ENCODE assay signal across 13 cellular contexts in genomic region chr2:196967126-196967525, GRCh38. TPM values are rescaled to one million over a fixed set of nuclear protein-coding genes. Genes with fewer than 3 reads are reported as not detected.
DNase-seq lines count a peak whose midpoint lies in the region; ATAC-seq and TF ChIP-seq lines count a peak whose summit lies in the region.
"Had no signal": no experiment of that assay in that cellular context is flagged by ENCODE, and none has a peak within 500 bp of the region (broad histone marks: within the 10 kb centered on the region; RNA-seq: fewer than 3 reads in every experiment).

No MANE protein-coding gene starts in this region.

- no peak for TF ChIP-seq CTCF in WTC11 (IDR thresholded peaks at IDR 0.05)
- no peak for TF ChIP-seq CTCF in ovary (IDR thresholded peaks at IDR 0.05)

- peaks cover 22% of the 10 kb centered on the region for H3K9me3 Mint-ChIP-seq in WTC11

- no peaks in the 10 kb centered on the region for H3K4me1 ChIP-seq in ovary (ENCODE audit: insufficient read depth)

- DNase-seq in Daoy (ENCODE audit: low read depth) = peak; percentile 68
- no peak for DNase-seq in WTC11 (ENCODE audit: low spot score)
- DNase-seq in left cardiac atrium = no peak
- no peak for DNase-seq in ovary
- no peak for DNase-seq in NCI-H1436 (lab: John Stamatoyannopoulos, UW)
- no peak for DNase-seq in GOT3 (lab: John Stamatoyannopoulos, UW)
- DNase-seq in NCI-H1092 treated with DMSO at 0.1 percent for 48 hours (lab: John Stamatoyannopoulos, UW) = no peak
- DNase-seq: activated T-cell treated with anti-CD3 and anti-CD28 coated beads, Interleukin-2, amount 50 U/mL, for 72 hours; CD4-positive, alpha-beta memory T cell; endodermal cell; retina; substantia nigra had no signal

- no peaks in the 10 kb centered on the region for H3K27me3 Mint-ChIP-seq in WTC11 (ENCODE audit: low read depth)
- H3K27me3 Mint-ChIP-seq: CD4-positive, alpha-beta memory T cell had no signal

- H3K36me3 ChIP-seq in ovary = no peaks in the 10 kb centered on the region

- no peak for TF ChIP-seq POLR2A in ovary (IDR thresholded peaks at IDR 0.05)

- intact Hi-C loops in left cardiac atrium (cut with DNase I) (no loop called here), ovary (cut with DNase I) (no loop called here)

- H3K4me3 ChIP-seq in ovary = peak overlapping the region; percentile 11

- POLR2A ChIA-PET in WTC11 (lab: Charles Lee) = no interaction called here

- no peak for TF ChIP-seq EP300 in ovary (IDR thresholded peaks at IDR 0.05)

- CTCF ChIA-PET in WTC11 (lab: Charles Lee) = no interaction called here

- peaks cover 16% of the 10 kb centered on the region for H3K36me3 Mint-ChIP-seq in WTC11

- no peaks in the 10 kb centered on the region for H3K9me3 ChIP-seq in ovary

- no peaks in the 10 kb centered on the region for H3K27me3 ChIP-seq in ovary

- ATAC-seq in WTC11 (peak; percentile 65), left cardiac atrium (peak; percentile 82 to 87), GM19452 (IDR thresholded peaks at IDR 0.05; ENCODE audit: unreplicated experiment) (no peak)
- ATAC-seq: activated T-cell treated with anti-CD3 and anti-CD28 coated beads, Interleukin-2, amount 50 U/mL, for 72 hours had no signal

- H3K4me3 Mint-ChIP-seq in WTC11 = peak overlapping the region; percentile 2
- H3K4me3 Mint-ChIP-seq: activated T-cell treated with anti-CD3 and anti-CD28 coated beads, Interleukin-2, amount 50 U/mL, for 72 hours; CD4-positive, alpha-beta memory T cell; endodermal cell had no signal

- H3K27ac ChIP-seq in ovary = no peak overlapping the region

- WGBS in ovary, 3 donors = 1 to 11% (median 7%) methylated on average over 7 of the region's 7 CpGs

- H3K4me1 Mint-ChIP-seq in WTC11 = peaks cover 31% of the 10 kb centered on the region

- peak overlapping the region; percentile 37; the same call in 1 of the 2 replicates for H3K27ac Mint-ChIP-seq in WTC11
- H3K27ac Mint-ChIP-seq: activated T-cell treated with anti-CD3 and anti-CD28 coated beads, Interleukin-2, amount 50 U/mL, for 72 hours; endodermal cell had no signal

TF ChIP-seq in WTC11, 78 proteins besides CTCF, POLR2A, EP300 and RAD21 (continues in another document):
- TF ChIP-seq HMGA2 (CRISPR knock-in tag; IDR thresholded peaks at IDR 0.05) = no peak
- TF ChIP-seq ZNF532 (CRISPR knock-in tag; IDR thresholded peaks at IDR 0.05; ENCODE audit: borderline replicate concordance) = no peak
- TF ChIP-seq MXD4 (CRISPR knock-in tag; IDR thresholded peaks at IDR 0.05; ENCODE audit: borderline replicate concordance) = no peak
- no peak for TF ChIP-seq FOXJ3 (CRISPR knock-in tag; IDR thresholded peaks at IDR 0.05; ENCODE audit: borderline replicate concordance)
- TF ChIP-seq ZMAT4 (CRISPR knock-in tag; IDR thresholded peaks at IDR 0.05) = no peak
- no peak for TF ChIP-seq FOXP1 (CRISPR knock-in tag; IDR thresholded peaks at IDR 0.05; ENCODE audit: borderline replicate concordance)
- TF ChIP-seq MLX (CRISPR knock-in tag; IDR thresholded peaks at IDR 0.05) = no peak
- no peak for TF ChIP-seq ARID4B (CRISPR knock-in tag; IDR thresholded peaks at IDR 0.05; ENCODE audit: borderline replicate concordance)
- TF ChIP-seq ZNF671 (CRISPR knock-in tag; IDR thresholded peaks at IDR 0.05) = no peak
- TF ChIP-seq, protein P1, sequence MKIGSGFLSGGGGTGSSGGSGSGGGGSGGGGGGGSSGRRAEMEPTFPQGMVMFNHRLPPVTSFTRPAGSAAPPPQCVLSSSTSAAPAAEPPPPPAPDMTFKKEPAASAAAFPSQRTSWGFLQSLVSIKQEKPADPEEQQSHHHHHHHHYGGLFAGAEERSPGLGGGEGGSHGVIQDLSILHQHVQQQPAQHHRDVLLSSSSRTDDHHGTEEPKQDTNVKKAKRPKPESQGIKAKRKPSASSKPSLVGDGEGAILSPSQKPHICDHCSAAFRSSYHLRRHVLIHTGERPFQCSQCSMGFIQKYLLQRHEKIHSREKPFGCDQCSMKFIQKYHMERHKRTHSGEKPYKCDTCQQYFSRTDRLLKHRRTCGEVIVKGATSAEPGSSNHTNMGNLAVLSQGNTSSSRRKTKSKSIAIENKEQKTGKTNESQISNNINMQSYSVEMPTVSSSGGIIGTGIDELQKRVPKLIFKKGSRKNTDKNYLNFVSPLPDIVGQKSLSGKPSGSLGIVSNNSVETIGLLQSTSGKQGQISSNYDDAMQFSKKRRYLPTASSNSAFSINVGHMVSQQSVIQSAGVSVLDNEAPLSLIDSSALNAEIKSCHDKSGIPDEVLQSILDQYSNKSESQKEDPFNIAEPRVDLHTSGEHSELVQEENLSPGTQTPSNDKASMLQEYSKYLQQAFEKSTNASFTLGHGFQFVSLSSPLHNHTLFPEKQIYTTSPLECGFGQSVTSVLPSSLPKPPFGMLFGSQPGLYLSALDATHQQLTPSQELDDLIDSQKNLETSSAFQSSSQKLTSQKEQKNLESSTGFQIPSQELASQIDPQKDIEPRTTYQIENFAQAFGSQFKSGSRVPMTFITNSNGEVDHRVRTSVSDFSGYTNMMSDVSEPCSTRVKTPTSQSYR (CRISPR knock-in tag; IDR thresholded peaks at IDR 0.05) = no peak
- TF ChIP-seq TCF7 (CRISPR knock-in tag; IDR thresholded peaks at IDR 0.05; ENCODE audit: low read depth) = no peak

RNA-seq across cellular contexts. Expression of gene PGAP1, which starts 40.6 kb away (rescaled TPM):
- total RNA-seq in Daoy (2014; rRNA removed; shearing (Covaris generic)) = 4.5 TPM in 2 replicates
- 25.2 to 29.4 TPM (median 28.2 TPM) in 3 replicates for total RNA-seq in WTC11 (2021)
- 1 to 10 TPM; 7.9 to 9.0 TPM for total RNA-seq in left cardiac atrium
- 10 to 100 TPM; 11.8 to 39.1 (median 20.6) TPM for total RNA-seq in ovary
- polyA plus RNA-seq in ovary = 1 to 10 TPM; 3.2 to 5.6 TPM
